In genomic region chr11:65316311-65316978, GRCh38 we compare ENCODE assay signal across 8 cellular contexts. TPM values are rescaled to one million over a fixed set of nuclear protein-coding genes. Genes with fewer than 3 reads are reported as not detected.
DNase-seq lines count a peak whose midpoint lies in the region; ATAC-seq and TF ChIP-seq lines count a peak whose summit lies in the region.

No MANE protein-coding gene starts in this region.

- H3K27ac Mint-ChIP-seq in natural killer cell = no peak overlapping the region

- H3K36me3 ChIP-seq in BLaER1 treated with 17β-estradiol and CSF1 and Interleukin-3, amounts not matched to agents 10 nM and 100 nM = peaks cover 10 to 52% (median 27%) of the 10 kb centered on the region in 11 experiments
- peaks cover 10% of the 10 kb centered on the region in 2 donors for H3K36me3 ChIP-seq in duodenal mucosa (ENCODE audit: control insufficient read depth in 1 of 2, insufficient read depth in 2 of 2, low read length in 2 of 2)

- H3K4me1 ChIP-seq in BLaER1 treated with 17β-estradiol and CSF1 and Interleukin-3, amounts not matched to agents 10 nM and 100 nM = peaks cover 42 to 79% (median 72%) of the 10 kb centered on the region in 10 experiments
- H3K4me1 ChIP-seq in duodenal mucosa (ENCODE audit: control insufficient read depth in 1 of 2, insufficient read depth in 2 of 2, low read length in 2 of 2) = peaks cover 34 to 40% of the 10 kb centered on the region in 2 donors

- no peaks in the 10 kb centered on the region for H3K36me3 Mint-ChIP-seq in natural killer cell

- H3K9me3 ChIP-seq in BLaER1 treated with 17β-estradiol and CSF1 and Interleukin-3, amounts not matched to agents 10 nM and 100 nM (replicated peaks in 1 of 11) = no peaks in the 10 kb centered on the region
- no peaks in the 10 kb centered on the region for H3K9me3 ChIP-seq in duodenal mucosa (ENCODE audit: control insufficient read depth in 1 of 2, low read length in 2 of 2)

- peaks cover 0 to 5% of the 10 kb centered on the region in 2 donors for H3K4me1 Mint-ChIP-seq in natural killer cell

- H3K9me3 Mint-ChIP-seq in natural killer cell = no peaks in the 10 kb centered on the region

- peak overlapping the region; percentile 78 for H3K4me3 Mint-ChIP-seq in natural killer cell

- DNase-seq in NCI-H226 (peak; percentile 86), natural killer cell (no peak), NCI-H2029 treated with DMSO at 0.1 percent for 48 hours (lab: John Stamatoyannopoulos, UW) (no peak), cerebellar cortex (ENCODE audit: low spot score) (no peak)
- no peak for DNase-seq in central memory CD4-positive, alpha-beta T cell

- H3K9ac ChIP-seq in BLaER1 treated with 17β-estradiol and CSF1 and Interleukin-3, amounts not matched to agents 10 nM and 100 nM = peak overlapping the region; percentile 81 to 97 (median 87)
- H3K9ac ChIP-seq in duodenal mucosa (ENCODE audit: low read depth in 1 of 2, low read length in 2 of 2) = peak overlapping the region; percentile 20 to 74

- peak overlapping the region; percentile 80 to 99 (median 94) for H3K4me3 ChIP-seq in BLaER1 treated with 17β-estradiol and CSF1 and Interleukin-3, amounts not matched to agents 10 nM and 100 nM
- peak overlapping the region; percentile 80 to 87 for H3K4me3 ChIP-seq in duodenal mucosa (ENCODE audit: low read depth in 1 of 2, low read length in 2 of 2)

- intact Hi-C loops in natural killer cell (cut with micrococcal nuclease) = loop anchor here (5.0 kb wide), 1 partner anchor 204 kb away; the partner anchor contains the start of gene TM7SF2

- ATAC-seq in natural killer cell (no peak), GM19467 (IDR thresholded peaks at IDR 0.05; ENCODE audit: unreplicated experiment) (no peak)

- H3K27me3 ChIP-seq in BLaER1 treated with 17β-estradiol and CSF1 and Interleukin-3, amounts not matched to agents 10 nM and 100 nM = no peaks in the 10 kb centered on the region
- H3K27me3 ChIP-seq in duodenal mucosa (ENCODE audit: control insufficient read depth in 1 of 2, insufficient read depth in 2 of 2, low read length in 2 of 2) = no peaks in the 10 kb centered on the region

- peaks cover 46 to 67% (median 58%) of the 10 kb centered on the region in 11 experiments for H4K20me1 ChIP-seq in BLaER1 treated with 17β-estradiol and CSF1 and Interleukin-3, amounts not matched to agents 10 nM and 100 nM

- peak overlapping the region in 8 of 11 experiments; percentile 76 to 95 (median 90); a peak in 11 of 22 replicates for H3K27ac ChIP-seq in BLaER1 treated with 17β-estradiol and CSF1 and Interleukin-3, amounts not matched to agents 10 nM and 100 nM
- H3K27ac ChIP-seq in duodenal mucosa (ENCODE audit: low read depth, low read length) = peak overlapping the region; percentile 53

- TF ChIP-seq CTCF in natural killer cell (IDR thresholded peaks at IDR 0.05) = no peak

- peak overlapping the region; percentile 90 to 99 (median 96) for H3K4me2 ChIP-seq in BLaER1 treated with 17β-estradiol and CSF1 and Interleukin-3, amounts not matched to agents 10 nM and 100 nM

- H3K27me3 Mint-ChIP-seq in natural killer cell (ENCODE audit: low read depth in 2 of 2) = peaks cover 0 to 12% of the 10 kb centered on the region in 2 donors

RNA-seq across cellular contexts. Expression of gene CDC42EP2, which starts 1.8 kb away (rescaled TPM):
- 1 to 10 TPM; 1.4 to 1.5 (median 1.5) TPM for total RNA-seq in natural killer cell

RNA-seq across cellular contexts. Expression of gene DPF2, which starts 17.2 kb away (rescaled TPM):
- 100 to 1,000 TPM in 1 of 3 donors, 10 to 100 TPM in 2; 69.6 to 102 (median 89.1) TPM for total RNA-seq in natural killer cell

RNA-seq across cellular contexts. Expression of gene TIGD3, which starts 38.1 kb away (rescaled TPM):
- total RNA-seq in natural killer cell = 1 to 10 TPM in 2 of 3 donors, under 1 TPM in 1; 0.70 to 2.2 (median 1.2) TPM

RNA-seq across cellular contexts. Expression of gene POLA2, which starts 54.7 kb away (rescaled TPM):
- total RNA-seq in natural killer cell = 10 to 100 TPM; 21.2 to 24.2 (median 22.7) TPM
